8 cellular contexts compared by ENCODE assay signal in the genomic region with DNA sequence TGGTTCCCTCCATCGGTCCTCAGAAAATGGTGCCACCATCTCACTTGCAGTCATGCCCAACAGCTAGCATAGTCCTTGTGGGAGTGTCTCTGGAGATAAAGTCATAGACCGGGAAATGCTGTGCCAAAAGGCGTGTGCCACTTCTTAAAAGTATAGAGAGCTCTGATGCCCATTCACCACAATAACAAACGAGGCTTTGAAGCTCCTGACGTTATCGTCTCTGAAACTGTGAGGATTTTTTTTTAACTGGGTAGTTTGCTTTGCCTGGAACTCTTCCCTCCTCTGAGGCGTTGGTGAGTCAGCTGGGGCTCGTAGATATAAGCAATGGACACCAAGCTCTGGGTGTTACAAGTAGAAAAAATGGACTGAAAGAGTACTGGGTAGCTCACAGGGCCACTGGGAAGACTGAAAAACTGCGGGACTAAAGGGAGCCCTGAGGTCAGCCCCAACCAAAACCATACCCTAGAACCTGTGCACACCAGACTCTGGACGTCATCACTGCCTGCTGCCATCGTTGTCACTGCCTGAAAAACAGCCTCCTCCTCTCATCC.
DNase-seq lines count a peak whose midpoint lies in the region; ATAC-seq and TF ChIP-seq lines count a peak whose summit lies in the region.

No MANE protein-coding gene starts in this region.

- no peak overlapping the region for H3K4ac ChIP-seq in mesendoderm (ENCODE audit: low read depth, low read length)

- no peak for ATAC-seq in gastroesophageal sphincter
- ATAC-seq in HG03342 (IDR thresholded peaks at IDR 0.05; ENCODE audit: unreplicated experiment): no peak

- H3K9ac ChIP-seq in MM.1S (ENCODE audit: low read length) (no peak overlapping the region), mesendoderm (ENCODE audit: low read length) (no peak overlapping the region)

- H3K27ac ChIP-seq in MM.1S (ENCODE audit: low read length) (peak overlapping the region; percentile 81; the same call in 1 of the 2 replicates), gastroesophageal sphincter (peak overlapping the region in 3 of 4 donors; percentile 55 to 76 (median 65)), mesendoderm (ENCODE audit: low read depth, low read length) (no peak overlapping the region)

- H2AK5ac ChIP-seq in mesendoderm (ENCODE audit: low read length): no peak overlapping the region

- no peak for DNase-seq in MM.1S
- DNase-seq in activated T-cell treated with anti-CD3 and anti-CD28 coated beads for 24 hours (ENCODE audit: low read depth): peak; percentile 48
- DNase-seq in stimulated activated naive CD4-positive, alpha-beta T cell treated with Interleukin-2 at 50 U/mL for 16 hours (lab: John Stamatoyannopoulos, UW): peak; percentile 44
- no peak for DNase-seq in NCI-H2029 (lab: John Stamatoyannopoulos, UW)
- DNase-seq in NCI-H82 (lab: John Stamatoyannopoulos, UW): no peak
- no peak for DNase-seq in mesendoderm

- peaks cover 38% of the 10 kb centered on the region for H3K4me1 ChIP-seq in MM.1S (ENCODE audit: low read length)
- peaks cover 0 to 21% (median 5%) of the 10 kb centered on the region in 3 donors for H3K4me1 ChIP-seq in gastroesophageal sphincter
- no peaks in the 10 kb centered on the region for H3K4me1 ChIP-seq in mesendoderm (ENCODE audit: control insufficient read depth, low read depth, low read length)

- no peaks in the 10 kb centered on the region for H3K79me1 ChIP-seq in mesendoderm (ENCODE audit: low read length)

- no peaks in the 10 kb centered on the region for H4K20me1 ChIP-seq in MM.1S (ENCODE audit: insufficient read depth, low read length)

- no peak overlapping the region for H2AFZ ChIP-seq in MM.1S (ENCODE audit: low read length)

- H2BK5ac ChIP-seq in mesendoderm (ENCODE audit: low read length): no peak overlapping the region

- no peaks in the 10 kb centered on the region for H3K9me2 ChIP-seq in MM.1S (replicated peaks; ENCODE audit: insufficient read depth, low read length)

- H3K4me2 ChIP-seq in MM.1S (ENCODE audit: low read depth, low read length): peak overlapping the region; percentile 63
- no peak overlapping the region for H3K4me2 ChIP-seq in mesendoderm (ENCODE audit: low read length)

- H2BK15ac ChIP-seq in mesendoderm (replicated peaks; ENCODE audit: low read depth): no peak overlapping the region

- H3K4me3 ChIP-seq in MM.1S (ENCODE audit: low read length) (no peak overlapping the region), gastroesophageal sphincter (no peak overlapping the region), mesendoderm (ENCODE audit: low read length) (no peak overlapping the region)

- WGBS in gastroesophageal sphincter (ENCODE audit: low coverage in 1 of 2), 2 donors: 52 to 83% methylated on average over 3 to 5 of the region's 11 CpGs
- no CpG with 5 or more reads among the region's 11 CpGs for WGBS in mesendoderm (ENCODE audit: extremely low coverage, insufficient coverage, low lambda C conversion rate)

- H3K27me3 ChIP-seq in MM.1S (replicated peaks; ENCODE audit: insufficient read depth, low read length): no peaks in the 10 kb centered on the region
- H3K27me3 ChIP-seq in gastroesophageal sphincter: no peaks in the 10 kb centered on the region
- no peaks in the 10 kb centered on the region for H3K27me3 ChIP-seq in mesendoderm (ENCODE audit: insufficient read depth, low read length, poor library complexity)

- H3K36me3 ChIP-seq in MM.1S (replicated peaks; ENCODE audit: insufficient read depth, low read length): no peaks in the 10 kb centered on the region
- no peaks in the 10 kb centered on the region for H3K36me3 ChIP-seq in gastroesophageal sphincter
- no peaks in the 10 kb centered on the region for H3K36me3 ChIP-seq in mesendoderm (ENCODE audit: control insufficient read depth, insufficient read depth, low read length)

- no peak overlapping the region for H3K56ac ChIP-seq in mesendoderm (ENCODE audit: low read length)

- peaks cover 20% of the 10 kb centered on the region for H3F3A ChIP-seq in MM.1S (ENCODE audit: insufficient read depth, low read length)

- H3K9me3 ChIP-seq in MM.1S (replicated peaks; ENCODE audit: insufficient read depth, low read length): no peaks in the 10 kb centered on the region
- H3K9me3 ChIP-seq in gastroesophageal sphincter: no peaks in the 10 kb centered on the region

- TF ChIP-seq POLR2A in gastroesophageal sphincter (IDR thresholded peaks at IDR 0.05): no peak

- no peak for TF ChIP-seq EP300 in gastroesophageal sphincter (IDR thresholded peaks at IDR 0.05)

- H3K79me2 ChIP-seq in MM.1S (ENCODE audit: low read length): no peaks in the 10 kb centered on the region
- H3K79me2 ChIP-seq in mesendoderm (ENCODE audit: control insufficient read depth, insufficient read depth, low read length): no peaks in the 10 kb centered on the region

- H4K5ac ChIP-seq in mesendoderm (ENCODE audit: low read length): no peak overlapping the region

- no peak overlapping the region for H4K8ac ChIP-seq in mesendoderm (ENCODE audit: low read depth, low read length)

- no peak overlapping the region for H3K18ac ChIP-seq in mesendoderm (ENCODE audit: low read length)

- H2BK120ac ChIP-seq in mesendoderm (ENCODE audit: low read depth, low read length): no peak overlapping the region

- H3K23ac ChIP-seq in mesendoderm (ENCODE audit: low read length): no peak overlapping the region

- TF ChIP-seq CTCF in MM.1S (IDR thresholded peaks at IDR 0.05; ENCODE audit: low read length) (no peak), gastroesophageal sphincter (IDR thresholded peaks at IDR 0.05) (no peak)

Comparison
In these comparisons a context has a peak if more than half of its experiments do, and no peak if none do; other contexts are left out.
1. DNase-seq: peak in activated T-cell treated with anti-CD3 and anti-CD28 coated beads for 24 hours (single experiment) and stimulated activated naive CD4-positive, alpha-beta T cell treated with Interleukin-2 at 50 U/mL for 16 hours (single experiment); none in MM.1S (single experiment), NCI-H2029 (single experiment), NCI-H82 (single experiment) and mesendoderm (single experiment).